In genomic region chr12:117968826-117969659, GRCh38 we compare ENCODE assay signal across 8 cellular contexts. TPM values are rescaled to one million over a fixed set of nuclear protein-coding genes. Genes with fewer than 3 reads are reported as not detected.
A peak's percentile ranks its signal among the peaks of the same experiment; 100 is the strongest.
DNase-seq lines count a peak whose midpoint lies in the region; TF ChIP-seq lines count a peak whose summit lies in the region.

Gene KSR2, minus strand, starts transcription at chr12:117968990. Its CDS starts 735 bp downstream, at chr12:117968255.

- no peaks in the 10 kb centered on the region for H3K36me3 ChIP-seq in CD4-positive, alpha-beta memory T cell (ENCODE audit: insufficient read depth, low read length)
- no peaks in the 10 kb centered on the region for H3K36me3 ChIP-seq in ascending aorta

- peak within 1 kb of the TSS in 1 of 2 donors; percentile 22 for H3K4me3 ChIP-seq in CD4-positive, alpha-beta memory T cell (ENCODE audit: low read length in 2 of 2)
- H3K4me3 ChIP-seq in ascending aorta = peak within 1 kb of the TSS; percentile 36 to 39

- intact Hi-C loops in CD4-positive, alpha-beta memory T cell (cut with micrococcal nuclease) = no loop called here
- intact Hi-C loops in ascending aorta (cut with DNase I) = no loop called here

- H3K4me1 ChIP-seq in CD4-positive, alpha-beta memory T cell (ENCODE audit: insufficient read depth, low read length) = peaks cover 7% of the 10 kb centered on the region
- H3K4me1 ChIP-seq in ascending aorta = no peaks in the 10 kb centered on the region

- peaks cover 3 to 26% (median 13%) of the 10 kb centered on the region in 8 donors for H3K9me3 Mint-ChIP-seq in CD4-positive, alpha-beta memory T cell

- peaks cover 35 to 38% of the 10 kb centered on the region in 2 donors for H3K27me3 Mint-ChIP-seq in CD4-positive, alpha-beta memory T cell

- POLR2A ChIA-PET in CD4-positive, alpha-beta memory T cell (lab: Charles Lee; ENCODE audit: partially characterized antibody) = no interaction called here

- no peak for TF ChIP-seq RAD21 in Ishikawa (IDR thresholded peaks at IDR 0.05; ENCODE audit: low read depth)

- H3K27ac Mint-ChIP-seq in CD4-positive, alpha-beta memory T cell = peak within 1 kb of the TSS in 3 of 7 donors; percentile 51 to 61 (median 61)

- DNase-seq in CD4-positive, alpha-beta memory T cell = peak; percentile 34 to 64 (median 60)
- DNase-seq in GM20000 (ENCODE audit: low spot score) (peak; percentile 81), SK-N-DZ (ENCODE audit: low spot score) (peak; percentile 75), ascending aorta (ENCODE audit: low spot score in 2 of 2) (no peak), iris pigment epithelial cell (ENCODE audit: low read depth) (peak; percentile 26), epidermal melanocyte (ENCODE audit: insufficient read length, low spot score) (no peak)
- DNase-seq in stimulated activated CD4-positive, alpha-beta T cell treated with anti-CD3 and anti-CD28 coated beads, Interleukin-1b, Interleukin-23, amount 100 ng/mL, for 4 hours (ENCODE audit: low read depth in 2 of 2) = peak; percentile 27 to 46

- H3K4me3 Mint-ChIP-seq in CD4-positive, alpha-beta memory T cell = peak within 1 kb of the TSS; percentile 69 to 90 (median 84)

- peaks cover 0 to 11% of the 10 kb centered on the region in 2 donors for H3K36me3 Mint-ChIP-seq in CD4-positive, alpha-beta memory T cell

- TF ChIP-seq CTCF in GM20000 (IDR thresholded peaks at IDR 0.05; ENCODE audit: extremely low read depth, missing control alignments) (no peak), ascending aorta (IDR thresholded peaks at IDR 0.05) (no peak)

- H3K9me3 ChIP-seq in CD4-positive, alpha-beta memory T cell (ENCODE audit: control insufficient read depth in 1 of 2, low read length in 2 of 2) = no peaks in the 10 kb centered on the region
- H3K9me3 ChIP-seq in ascending aorta = peaks cover 0 to 13% of the 10 kb centered on the region in 2 donors

- CTCF ChIA-PET in CD4-positive, alpha-beta memory T cell (lab: Charles Lee; ENCODE audit: partially characterized antibody) = no interaction called here

- no peak within 1 kb of the TSS for H3K27ac ChIP-seq in CD4-positive, alpha-beta memory T cell (ENCODE audit: low read depth, low read length)
- no peak within 1 kb of the TSS for H3K27ac ChIP-seq in ascending aorta

- peaks cover 3 to 21% (median 7%) of the 10 kb centered on the region in 4 donors for H3K4me1 Mint-ChIP-seq in CD4-positive, alpha-beta memory T cell

- no peak for TF ChIP-seq EP300 in Ishikawa (IDR thresholded peaks at IDR 0.05; ENCODE audit: borderline replicate concordance)

- peaks cover 6% of the 10 kb centered on the region for H3K27me3 ChIP-seq in CD4-positive, alpha-beta memory T cell (ENCODE audit: insufficient read depth, low read length)
- H3K27me3 ChIP-seq in ascending aorta = no peaks in the 10 kb centered on the region

TF ChIP-seq in Ishikawa, 13 proteins besides CTCF, POLR2A, EP300 and RAD21:
- TF ChIP-seq TAF1 (IDR thresholded peaks at IDR 0.05; ENCODE audit: low read depth) (no peak), TEAD4 (IDR thresholded peaks at IDR 0.05) (0 out of 2 replicates have a peak, but pooled peaks have one; percentile 23), REST (IDR thresholded peaks at IDR 0.05; ENCODE audit: low read depth) (no peak), TCF12 (IDR thresholded peaks at IDR 0.05; ENCODE audit: low read depth) (0 out of 2 replicates have a peak, but pooled peaks have one; percentile 14), NFIC (IDR thresholded peaks at IDR 0.05) (no peak), EGR1 (IDR thresholded peaks at IDR 0.05) (peak; percentile 44; the same call in 1 of the 2 replicates), MAX (IDR thresholded peaks at IDR 0.05) (peak; percentile 89), YY1 (IDR thresholded peaks at IDR 0.05; ENCODE audit: low read depth) (0 out of 2 replicates have a peak, but pooled peaks have one; percentile 65), CEBPB (IDR thresholded peaks at IDR 0.05) (peak; percentile 41; the same call in 1 of the 2 replicates), CREB1 (IDR thresholded peaks at IDR 0.05; ENCODE audit: low read depth) (no peak)

RNA-seq across cellular contexts. Expression of gene KSR2, which starts in this region (rescaled TPM):
- total RNA-seq in CD4-positive, alpha-beta memory T cell = under 1 TPM; 0.06 to 0.09 TPM
- under 1 TPM in 1 of 2 donors, not detected in 1; 0.03 TPM for polyA plus RNA-seq in CD4-positive, alpha-beta memory T cell
- 0.05 TPM in 2 replicates for polyA plus RNA-seq in SK-N-DZ (2014; cell fraction: cytosol; rRNA removed)
- polyA plus RNA-seq in SK-N-DZ (2014; cell fraction: nucleus; rRNA removed) = 0.01 TPM in 1 of 2 replicates, not detected in the other
- total RNA-seq in ascending aorta = 0.11 TPM

Comparison
In these comparisons a context has a peak if more than half of its experiments do, and no peak if none do; other contexts are left out.
1. Peak in DNase-seq in CD4-positive, alpha-beta memory T cell; RNA of the gene not detected or under 1 TPM.
2. DNase-seq: peak in GM20000 (single experiment), SK-N-DZ (single experiment), iris pigment epithelial cell (single experiment) and stimulated activated CD4-positive, alpha-beta T cell treated with anti-CD3 and anti-CD28 coated beads, Interleukin-1b, Interleukin-23, amount 100 ng/mL, for 4 hours (2 of 2); none in ascending aorta (0 of 2) and epidermal melanocyte (single experiment).